Comparison of ENCODE assay signal across 17 cellular contexts in genomic region chr10:13110908-13111307, GRCh38.
"Had no signal": no experiment of that assay in that cellular context is flagged by ENCODE, and none has a peak within 500 bp of the region (broad histone marks: within the 10 kb centered on the region; RNA-seq: fewer than 3 reads in every experiment).

No MANE protein-coding gene starts in this region.

- ATAC-seq: heart right ventricle, left ventricle myocardium superior, upper lobe of right lung had no signal

- H3K9me3 ChIP-seq: esophagus muscularis mucosa, heart right ventricle, prostate gland, right atrium auricular region, testis, upper lobe of right lung had no signal

- H3K4me1 ChIP-seq: prostate gland had no signal

- H3K9me3 Mint-ChIP-seq: dendritic cell treated with granulocyte-macrophage colony-stimulating factor and Interleukin-4, amounts not matched to agents 40 ng/mL and 50 ng/mL, for 4 days; neural progenitor cell; T-helper 2 cell treated with Interferon-gamma antibody and Interleukin-4, amounts not matched to agents 5 μg/mL and 100 μg/mL, for 36 hours had no signal

- H3K27ac Mint-ChIP-seq: dendritic cell treated with granulocyte-macrophage colony-stimulating factor and Interleukin-4, amounts not matched to agents 40 ng/mL and 50 ng/mL, for 4 days; neural progenitor cell; T-helper 2 cell treated with Interferon-gamma antibody and Interleukin-4, amounts not matched to agents 5 μg/mL and 100 μg/mL, for 36 hours had no signal

- H3K36me3 Mint-ChIP-seq: neural progenitor cell had no signal

- H3K27me3 ChIP-seq: cardiac muscle cell, esophagus muscularis mucosa, heart right ventricle, neural progenitor cell, right atrium auricular region, testis, upper lobe of right lung had no signal

- H3K36me3 ChIP-seq: cardiac muscle cell, neural progenitor cell, prostate gland had no signal

- DNase-seq: activated T-cell treated with anti-CD3 and anti-CD28 coated beads, Interleukin-2, amount 50 U/mL, for 48 hours; amygdala; effector memory CD4-positive, alpha-beta T cell; heart right ventricle; left ventricle myocardium superior; stimulated activated CD4-positive, alpha-beta T cell treated with anti-CD3 and anti-CD28 coated beads, Interleukin-12 subunit alpha, Interleukin-12 subunit beta, amount 100 ng/mL, for 4 hours; stimulated activated CD4-positive, alpha-beta T cell treated with anti-CD3 and anti-CD28 coated beads, Interleukin-2, amount 100 ng/mL, for 24 hours; testis; upper lobe of right lung had no signal

- H3K4me3 Mint-ChIP-seq: dendritic cell treated with granulocyte-macrophage colony-stimulating factor and Interleukin-4, amounts not matched to agents 40 ng/mL and 50 ng/mL, for 4 days; neural progenitor cell; T-helper 2 cell treated with Interferon-gamma antibody and Interleukin-4, amounts not matched to agents 5 μg/mL and 100 μg/mL, for 36 hours had no signal

- H3K4me3 ChIP-seq: cardiac muscle cell, esophagus muscularis mucosa, heart right ventricle, neural progenitor cell, prostate gland, right atrium auricular region, SK-N-MC, testis, upper lobe of right lung had no signal

- H3K27ac ChIP-seq: cardiac muscle cell, esophagus muscularis mucosa, heart right ventricle, neural progenitor cell, prostate gland, right atrium auricular region, SK-N-MC, testis, upper lobe of right lung had no signal
